In genomic region chr10:7527468-7527867, GRCh38 we compare ENCODE assay signal across 29 cellular contexts.
"Had no signal": no experiment of that assay in that cellular context is flagged by ENCODE, and none has a peak within 500 bp of the region (broad histone marks: within the 10 kb centered on the region; RNA-seq: fewer than 3 reads in every experiment).

No MANE protein-coding gene starts in this region.

- H3K9me3 ChIP-seq: stomach, suprapubic skin, testis, thoracic aorta, thyroid gland, tibial artery, tibial nerve, transverse colon, upper lobe of left lung, upper lobe of right lung, uterus, vagina had no signal

- FAIRE-seq: urothelium cell line had no signal

- H3K27ac Mint-ChIP-seq: stimulated activated effector memory CD8-positive, alpha-beta T cell treated with anti-CD3 and anti-CD28 coated beads, Interleukin-12 subunit alpha, Interleukin-12 subunit beta, amount 100 ng/mL, for 72 hours; stimulated activated memory B cell treated with anti-CD40 and anti-IgM and Interleukin-4, amounts not matched to agents 10 μg/mL and 1 μg/mL and 100 μg/mL, for 72 hours; stimulated activated naive B cell treated with anti-CD40 and anti-IgM and Interleukin-4, amounts not matched to agents 10 μg/mL and 1 μg/mL and 100 μg/mL, for 72 hours; stimulated activated naive CD8-positive, alpha-beta T cell treated with anti-CD3 and anti-CD28 coated beads, Interleukin-15, amount 100 ng/mL, for 72 hours; stimulated activated naive CD8-positive, alpha-beta T cell treated with anti-CD3 and anti-CD28 coated beads, Interleukin-15, Interleukin-2, amounts not matched to agents 100 ng/mL and 50 ng/mL, for 24 hours; type B pancreatic cell had no signal

- H3K4me1 ChIP-seq: stomach, suprapubic skin, testis, thyroid gland, tibial nerve, transverse colon, upper lobe of left lung, upper lobe of right lung, uterus, vagina had no signal

- H3K36me3 ChIP-seq: stomach, suprapubic skin, thoracic aorta, thyroid gland, tibial artery, tibial nerve, transverse colon, upper lobe of left lung, upper lobe of right lung, uterus, vagina had no signal

- H3K4me3 ChIP-seq: stomach, suprapubic skin, testis, thoracic aorta, thyroid gland, tibial artery, tibial nerve, transverse colon, upper lobe of left lung, upper lobe of right lung, uterus, vagina had no signal

- H3K4me3 Mint-ChIP-seq: stimulated activated effector memory CD8-positive, alpha-beta T cell treated with anti-CD3 and anti-CD28 coated beads, Interleukin-12 subunit alpha, Interleukin-12 subunit beta, amount 100 ng/mL, for 72 hours; stimulated activated memory B cell treated with anti-CD40 and anti-IgM and Interleukin-4, amounts not matched to agents 10 μg/mL and 1 μg/mL and 100 μg/mL, for 72 hours; stimulated activated naive B cell treated with anti-CD40 and anti-IgM and Interleukin-4, amounts not matched to agents 10 μg/mL and 1 μg/mL and 100 μg/mL, for 72 hours; stimulated activated naive CD8-positive, alpha-beta T cell treated with anti-CD3 and anti-CD28 coated beads, Interleukin-15, amount 100 ng/mL, for 72 hours; stimulated activated naive CD8-positive, alpha-beta T cell treated with anti-CD3 and anti-CD28 coated beads, Interleukin-15, Interleukin-2, amounts not matched to agents 100 ng/mL and 50 ng/mL, for 24 hours; type B pancreatic cell had no signal

- H3K9me3 Mint-ChIP-seq: stimulated activated effector memory CD8-positive, alpha-beta T cell treated with anti-CD3 and anti-CD28 coated beads, Interleukin-12 subunit alpha, Interleukin-12 subunit beta, amount 100 ng/mL, for 72 hours; stimulated activated memory B cell treated with anti-CD40 and anti-IgM and Interleukin-4, amounts not matched to agents 10 μg/mL and 1 μg/mL and 100 μg/mL, for 72 hours; stimulated activated naive B cell treated with anti-CD40 and anti-IgM and Interleukin-4, amounts not matched to agents 10 μg/mL and 1 μg/mL and 100 μg/mL, for 72 hours; stimulated activated naive CD8-positive, alpha-beta T cell treated with anti-CD3 and anti-CD28 coated beads, Interleukin-15, amount 100 ng/mL, for 72 hours; stimulated activated naive CD8-positive, alpha-beta T cell treated with anti-CD3 and anti-CD28 coated beads, Interleukin-15, Interleukin-2, amounts not matched to agents 100 ng/mL and 50 ng/mL, for 24 hours; type B pancreatic cell had no signal

- H3K36me3 Mint-ChIP-seq: stimulated activated effector memory CD8-positive, alpha-beta T cell treated with anti-CD3 and anti-CD28 coated beads, Interleukin-12 subunit alpha, Interleukin-12 subunit beta, amount 100 ng/mL, for 72 hours; stimulated activated memory B cell treated with anti-CD40 and anti-IgM and Interleukin-4, amounts not matched to agents 10 μg/mL and 1 μg/mL and 100 μg/mL, for 72 hours; stimulated activated naive B cell treated with anti-CD40 and anti-IgM and Interleukin-4, amounts not matched to agents 10 μg/mL and 1 μg/mL and 100 μg/mL, for 72 hours; type B pancreatic cell had no signal

- H3K27ac ChIP-seq: stomach, suprapubic skin, testis, thoracic aorta, thyroid gland, tibial artery, tibial nerve, transverse colon, upper lobe of left lung, upper lobe of right lung, uterus, vagina had no signal

- DNase-seq: stimulated activated CD4-positive, alpha-beta T cell treated with anti-CD3 and anti-CD28 coated beads, Interleukin-2, amount 100 ng/mL, for 48 hours; stimulated activated CD4-positive, alpha-beta T cell treated with anti-CD3 and anti-CD28 coated beads, Interleukin-4, amount 100 ng/mL, for 1 hour; stimulated activated CD4-positive, alpha-beta T cell treated with anti-CD3 and anti-CD28 coated beads, Interleukin-4, amount 100 ng/mL, for 24 hours; stimulated activated CD4-positive, alpha-beta T cell treated with anti-CD3 and anti-CD28 coated beads, Interleukin-4, amount 100 ng/mL, for 4 hours; stimulated activated CD8-positive, alpha-beta memory T cell treated with anti-CD3 and anti-CD28 coated beads, Interleukin-4, amount 100 ng/mL, for 48 hours; stimulated activated naive B cell treated with anti-CD40 and anti-IgM and Interleukin-4, amounts not matched to agents 10 μg/mL and 1 μg/mL and 100 μg/mL, for 72 hours; stimulated activated naive CD4-positive, alpha-beta T cell; stimulated activated naive CD4-positive, alpha-beta T cell treated with Interleukin-2 at 50 U/mL for 16 hours; stimulated activated naive CD8-positive, alpha-beta T cell treated with anti-CD3 and anti-CD28 coated beads, Interleukin-15, amount 100 ng/mL, for 72 hours; stimulated activated naive CD8-positive, alpha-beta T cell treated with anti-CD3 and anti-CD28 coated beads, Interleukin-15, Interleukin-2, amounts not matched to agents 100 U/mL and 50 U/mL, for 24 hours; stomach; substantia nigra; testis; thyroid gland; tibial artery; transverse colon; trophoblast cell; upper lobe of left lung; upper lobe of right lung; uterus had no signal

- H3K27me3 ChIP-seq: testis, thyroid gland, tibial nerve, transverse colon, upper lobe of left lung, uterus, vagina had no signal

- ATAC-seq: stimulated activated effector memory CD8-positive, alpha-beta T cell treated with anti-CD3 and anti-CD28 coated beads, Interleukin-12 subunit alpha, Interleukin-12 subunit beta, amount 100 ng/mL, for 72 hours; stimulated activated memory B cell treated with anti-CD40 and anti-IgM and Interleukin-4, amounts not matched to agents 10 μg/mL and 1 μg/mL and 100 μg/mL, for 72 hours; stimulated activated naive B cell treated with anti-CD40 and anti-IgM and Interleukin-4, amounts not matched to agents 10 μg/mL and 1 μg/mL and 100 μg/mL, for 72 hours; stimulated activated naive CD8-positive, alpha-beta T cell treated with anti-CD3 and anti-CD28 coated beads, Interleukin-15, amount 100 ng/mL, for 72 hours; stimulated activated naive CD8-positive, alpha-beta T cell treated with anti-CD3 and anti-CD28 coated beads, Interleukin-15, Interleukin-2, amounts not matched to agents 100 U/mL and 50 U/mL, for 24 hours; upper lobe of right lung had no signal
